8 cellular contexts compared by ENCODE assay signal in the genomic region with DNA sequence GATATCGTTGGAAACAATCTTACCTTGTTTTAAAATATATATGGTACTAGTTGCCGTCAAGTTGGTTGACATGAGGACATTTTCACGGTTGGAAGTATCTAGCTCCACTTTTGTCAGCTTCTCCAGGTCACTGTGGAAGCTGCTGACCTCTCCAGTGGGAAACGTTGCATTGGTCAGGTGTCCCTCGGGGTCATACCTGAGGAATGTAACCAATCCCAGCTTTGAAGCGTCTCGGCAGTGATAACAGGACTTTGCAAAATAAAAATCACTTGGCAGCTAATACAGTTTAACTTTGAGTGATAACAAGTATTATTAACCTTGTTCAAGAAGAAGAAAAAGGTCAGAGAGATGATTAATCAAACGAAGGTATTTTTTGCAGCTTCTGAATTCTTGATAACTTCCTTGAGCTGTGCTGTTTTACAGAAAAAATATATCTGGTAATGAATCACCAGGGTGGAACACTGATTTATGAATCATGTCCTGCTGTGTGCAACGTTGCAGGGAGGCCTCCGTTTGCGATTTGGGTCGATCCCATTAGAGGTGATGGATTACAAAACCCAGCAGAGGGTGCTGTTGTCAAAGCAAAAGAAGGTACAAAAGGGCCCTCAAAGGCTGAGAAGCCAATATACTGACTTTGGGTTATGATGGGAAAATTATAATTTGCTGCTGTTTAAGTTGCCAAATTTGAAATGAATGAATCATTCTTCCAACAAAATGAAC.
DNase-seq lines count a peak whose midpoint lies in the region; ATAC-seq and TF ChIP-seq lines count a peak whose summit lies in the region.

No MANE protein-coding gene starts in this region.

- H4K20me1 ChIP-seq in PC-3 (ENCODE audit: low read length): no peaks in the 10 kb centered on the region

- H3K9me3 ChIP-seq in CD8-positive, alpha-beta T cell (ENCODE audit: low read length): no peaks in the 10 kb centered on the region
- H3K9me3 ChIP-seq in PC-3 (ENCODE audit: low read length): no peaks in the 10 kb centered on the region
- no peaks in the 10 kb centered on the region for H3K9me3 ChIP-seq in upper lobe of left lung

- H3K9ac ChIP-seq in PC-3 (ENCODE audit: low read length): no peak overlapping the region

- no TSS peak for BruUV-seq in PC-3 (replicated peaks; lab: Mats Ljungman, UMichigan)

- POLR2A ChIA-PET in CD8-positive, alpha-beta T cell (lab: Charles Lee): no interaction called here
- POLR2A ChIA-PET in PC-3 (lab: Charles Lee; ENCODE audit: unreplicated experiment): interaction anchor here (0.6 kb wide), 1 partner anchor 139 kb away, joined by 5 read pairs; no protein-coding TSS in a partner anchor

- intact Hi-C loops in CD8-positive, alpha-beta T cell (cut with DNase I, micrococcal nuclease): loop anchor here (2.0 to 10.0 kb wide), 4 partner anchors 456 to 728 kb away; no protein-coding TSS in a partner anchor
- intact Hi-C loops in PC-3 (cut with micrococcal nuclease): loop anchor here (1.0 to 5.0 kb wide), 4 partner anchors 18 to 796 kb away; no protein-coding TSS in a partner anchor

- H3K36me3 Mint-ChIP-seq in CD8-positive, alpha-beta T cell: no peaks in the 10 kb centered on the region
- peaks cover 0 to 2% of the 10 kb centered on the region in 2 donors for H3K36me3 Mint-ChIP-seq in activated T-cell treated with anti-CD3 and anti-CD28 coated beads, Interleukin-2, amount 50 U/mL, for 72 hours (ENCODE audit: insufficient read depth in 2 of 2)

- H3K4me3 Mint-ChIP-seq in CD8-positive, alpha-beta T cell: no peak overlapping the region
- H3K4me3 Mint-ChIP-seq in activated T-cell treated with anti-CD3 and anti-CD28 coated beads, Interleukin-2, amount 50 U/mL, for 72 hours: peak overlapping the region in 1 of 2 donors; percentile 29

- peak; percentile 2 to 69 (median 42) for DNase-seq in CD8-positive, alpha-beta T cell
- peak; percentile 17 for DNase-seq in HS-27A (ENCODE audit: low read depth)
- DNase-seq in PC-3: peak; percentile 93
- DNase-seq in activated T-cell treated with anti-CD3 and anti-CD28 coated beads, Interleukin-2, amount 50 U/mL, for 72 hours: peak; percentile 72 to 78
- peak; percentile 55 for DNase-seq in fibroblast of the conjunctiva (ENCODE audit: low read depth)
- peak; percentile 53 for DNase-seq in pons (ENCODE audit: low spot score)
- peak in 1 of 2 donors; percentile 28 for DNase-seq in upper lobe of left lung

- H3K4me1 Mint-ChIP-seq in CD8-positive, alpha-beta T cell (ENCODE audit: low read depth): peaks cover 9% of the 10 kb centered on the region
- H3K4me1 Mint-ChIP-seq in activated T-cell treated with anti-CD3 and anti-CD28 coated beads, Interleukin-2, amount 50 U/mL, for 72 hours (ENCODE audit: low read depth): peaks cover 19% of the 10 kb centered on the region

- TF ChIP-seq EP300 in upper lobe of left lung (IDR thresholded peaks at IDR 0.05): no peak

- H3K9me2 ChIP-seq in PC-3 (replicated peaks; ENCODE audit: low read length): no peaks in the 10 kb centered on the region

- H3K27ac ChIP-seq in CD8-positive, alpha-beta T cell (ENCODE audit: low read depth, low read length): no peak overlapping the region
- H3K27ac ChIP-seq in PC-3 (ENCODE audit: low read length) (peak overlapping the region; percentile 34), upper lobe of left lung (no peak overlapping the region)

- H3K4me1 ChIP-seq in CD8-positive, alpha-beta T cell (ENCODE audit: insufficient read depth, low read length): no peaks in the 10 kb centered on the region
- H3K4me1 ChIP-seq in PC-3 (ENCODE audit: insufficient read depth, low read length) (peaks cover 11% of the 10 kb centered on the region), upper lobe of left lung (peaks cover 0 to 5% (median 2%) of the 10 kb centered on the region in 4 donors)

- no peaks in the 10 kb centered on the region for H3F3A ChIP-seq in PC-3 (ENCODE audit: low read length, unreplicated experiment)

- H3K27me3 ChIP-seq in CD8-positive, alpha-beta T cell (ENCODE audit: insufficient read depth, low read length): no peaks in the 10 kb centered on the region
- H3K27me3 ChIP-seq in PC-3 (ENCODE audit: low read length): no peaks in the 10 kb centered on the region
- H3K27me3 ChIP-seq in upper lobe of left lung: no peaks in the 10 kb centered on the region

- H3K79me2 ChIP-seq in PC-3 (ENCODE audit: low read length): no peaks in the 10 kb centered on the region

- no peak overlapping the region for H3K27ac Mint-ChIP-seq in CD8-positive, alpha-beta T cell
- no peak overlapping the region for H3K27ac Mint-ChIP-seq in activated T-cell treated with anti-CD3 and anti-CD28 coated beads, Interleukin-2, amount 50 U/mL, for 72 hours

- no peak for TF ChIP-seq CTCF in CD8-positive, alpha-beta T cell (IDR thresholded peaks at IDR 0.05)
- peak; percentile 78 for TF ChIP-seq CTCF in PC-3 (conservative IDR thresholded peaks at IDR 0.05; ENCODE audit: low read depth, low read length)
- TF ChIP-seq CTCF in upper lobe of left lung (IDR thresholded peaks at IDR 0.05): peak in 5 of 6 experiments; percentile 25 to 60 (median 47)

- ATAC-seq in CD8-positive, alpha-beta T cell: peak; percentile 58
- ATAC-seq in GM19328 (IDR thresholded peaks at IDR 0.05; ENCODE audit: unreplicated experiment) (peak; percentile 85), PC-3 (peak; percentile 94), upper lobe of left lung (ENCODE audit: low FRiP score in 2 of 2) (peak; percentile 70 to 89)
- peak; percentile 96 to 99 for ATAC-seq in activated T-cell treated with anti-CD3 and anti-CD28 coated beads, Interleukin-2, amount 50 U/mL, for 72 hours (replicated peaks in 1 of 2)

- CTCF ChIA-PET in CD8-positive, alpha-beta T cell (lab: Charles Lee): interaction anchor here (0.6 to 1.8 kb wide), 9 partner anchors 10 to 840 kb away, joined by 3 to 6 read pairs (median 4); no protein-coding TSS in a partner anchor
- CTCF ChIA-PET in PC-3 (lab: Charles Lee): interaction anchor here (0.5 to 0.7 kb wide), 3 partner anchors 42 to 100 kb away, joined by 3 read pairs; no protein-coding TSS in a partner anchor

- H3K4me3 ChIP-seq in CD8-positive, alpha-beta T cell (ENCODE audit: low read depth, low read length): no peak overlapping the region
- H3K4me3 ChIP-seq in PC-3 (ENCODE audit: low read length) (peak overlapping the region; percentile 20; the same call in 1 of the 2 replicates), upper lobe of left lung (no peak overlapping the region)

- H3K9me3 Mint-ChIP-seq in CD8-positive, alpha-beta T cell: no peaks in the 10 kb centered on the region
- H3K9me3 Mint-ChIP-seq in activated T-cell treated with anti-CD3 and anti-CD28 coated beads, Interleukin-2, amount 50 U/mL, for 72 hours: no peaks in the 10 kb centered on the region

- WGBS in upper lobe of left lung, 2 donors: 30% methylated on average over 10 to 12 of the region's 12 CpGs

- H3K27me3 Mint-ChIP-seq in CD8-positive, alpha-beta T cell (ENCODE audit: low read depth): no peaks in the 10 kb centered on the region
- peaks cover 21% of the 10 kb centered on the region for H3K27me3 Mint-ChIP-seq in activated T-cell treated with anti-CD3 and anti-CD28 coated beads, Interleukin-2, amount 50 U/mL, for 72 hours (ENCODE audit: low read depth)

- peak overlapping the region; percentile 15 for H2AFZ ChIP-seq in PC-3 (ENCODE audit: low read length)

- no peaks in the 10 kb centered on the region for H3K36me3 ChIP-seq in CD8-positive, alpha-beta T cell (ENCODE audit: insufficient read depth, low read length)
- H3K36me3 ChIP-seq in PC-3 (ENCODE audit: low read depth, low read length): no peaks in the 10 kb centered on the region
- H3K36me3 ChIP-seq in upper lobe of left lung: no peaks in the 10 kb centered on the region

- H3K4me2 ChIP-seq in PC-3 (ENCODE audit: low read length): peak overlapping the region; percentile 63

- no peak for TF ChIP-seq POLR2A in upper lobe of left lung (IDR thresholded peaks at IDR 0.05)
